1 cellular context compared by ENCODE assay signal in the genomic region with DNA sequence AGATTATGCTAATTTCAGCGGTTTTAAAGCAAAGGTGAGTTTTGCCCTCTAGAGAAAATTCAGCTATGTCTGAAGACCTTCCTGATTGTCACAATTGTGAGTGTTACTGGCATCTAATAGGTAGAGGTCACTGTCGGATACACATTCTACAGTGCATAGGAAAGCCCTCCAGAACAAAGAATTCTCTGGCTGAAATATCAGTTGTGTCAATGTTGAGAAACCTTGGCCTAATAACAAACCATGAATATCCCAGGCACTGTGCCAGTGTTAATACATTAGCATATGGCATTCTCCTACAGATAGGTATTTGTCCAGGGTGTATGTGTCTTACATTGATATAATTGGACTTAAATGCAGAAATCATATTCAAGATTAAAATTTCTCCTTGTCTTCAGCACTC.
TF ChIP-seq lines count a peak whose summit lies in the region.

No MANE protein-coding gene starts in this region.

TF ChIP-seq in HCT116, 20 proteins besides CTCF, POLR2A, EP300 and RAD21 (continued from another document):
- TF ChIP-seq, protein P1, sequence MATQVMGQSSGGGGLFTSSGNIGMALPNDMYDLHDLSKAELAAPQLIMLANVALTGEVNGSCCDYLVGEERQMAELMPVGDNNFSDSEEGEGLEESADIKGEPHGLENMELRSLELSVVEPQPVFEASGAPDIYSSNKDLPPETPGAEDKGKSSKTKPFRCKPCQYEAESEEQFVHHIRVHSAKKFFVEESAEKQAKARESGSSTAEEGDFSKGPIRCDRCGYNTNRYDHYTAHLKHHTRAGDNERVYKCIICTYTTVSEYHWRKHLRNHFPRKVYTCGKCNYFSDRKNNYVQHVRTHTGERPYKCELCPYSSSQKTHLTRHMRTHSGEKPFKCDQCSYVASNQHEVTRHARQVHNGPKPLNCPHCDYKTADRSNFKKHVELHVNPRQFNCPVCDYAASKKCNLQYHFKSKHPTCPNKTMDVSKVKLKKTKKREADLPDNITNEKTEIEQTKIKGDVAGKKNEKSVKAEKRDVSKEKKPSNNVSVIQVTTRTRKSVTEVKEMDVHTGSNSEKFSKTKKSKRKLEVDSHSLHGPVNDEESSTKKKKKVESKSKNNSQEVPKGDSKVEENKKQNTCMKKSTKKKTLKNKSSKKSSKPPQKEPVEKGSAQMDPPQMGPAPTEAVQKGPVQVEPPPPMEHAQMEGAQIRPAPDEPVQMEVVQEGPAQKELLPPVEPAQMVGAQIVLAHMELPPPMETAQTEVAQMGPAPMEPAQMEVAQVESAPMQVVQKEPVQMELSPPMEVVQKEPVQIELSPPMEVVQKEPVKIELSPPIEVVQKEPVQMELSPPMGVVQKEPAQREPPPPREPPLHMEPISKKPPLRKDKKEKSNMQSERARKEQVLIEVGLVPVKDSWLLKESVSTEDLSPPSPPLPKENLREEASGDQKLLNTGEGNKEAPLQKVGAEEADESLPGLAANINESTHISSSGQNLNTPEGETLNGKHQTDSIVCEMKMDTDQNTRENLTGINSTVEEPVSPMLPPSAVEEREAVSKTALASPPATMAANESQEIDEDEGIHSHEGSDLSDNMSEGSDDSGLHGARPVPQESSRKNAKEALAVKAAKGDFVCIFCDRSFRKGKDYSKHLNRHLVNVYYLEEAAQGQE (IDR thresholded peaks at IDR 0.05; ENCODE audit: low read depth): no peak
- no peak for TF ChIP-seq SP1 (IDR thresholded peaks at IDR 0.05; ENCODE audit: low read depth)
- TF ChIP-seq, protein P2, sequence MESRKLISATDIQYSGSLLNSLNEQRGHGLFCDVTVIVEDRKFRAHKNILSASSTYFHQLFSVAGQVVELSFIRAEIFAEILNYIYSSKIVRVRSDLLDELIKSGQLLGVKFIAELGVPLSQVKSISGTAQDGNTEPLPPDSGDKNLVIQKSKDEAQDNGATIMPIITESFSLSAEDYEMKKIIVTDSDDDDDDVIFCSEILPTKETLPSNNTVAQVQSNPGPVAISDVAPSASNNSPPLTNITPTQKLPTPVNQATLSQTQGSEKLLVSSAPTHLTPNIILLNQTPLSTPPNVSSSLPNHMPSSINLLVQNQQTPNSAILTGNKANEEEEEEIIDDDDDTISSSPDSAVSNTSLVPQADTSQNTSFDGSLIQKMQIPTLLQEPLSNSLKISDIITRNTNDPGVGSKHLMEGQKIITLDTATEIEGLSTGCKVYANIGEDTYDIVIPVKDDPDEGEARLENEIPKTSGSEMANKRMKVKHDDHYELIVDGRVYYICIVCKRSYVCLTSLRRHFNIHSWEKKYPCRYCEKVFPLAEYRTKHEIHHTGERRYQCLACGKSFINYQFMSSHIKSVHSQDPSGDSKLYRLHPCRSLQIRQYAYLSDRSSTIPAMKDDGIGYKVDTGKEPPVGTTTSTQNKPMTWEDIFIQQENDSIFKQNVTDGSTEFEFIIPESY (IDR thresholded peaks at IDR 0.05; ENCODE audit: extremely low read depth, insufficient replicate concordance, low read length): no peak
- TF ChIP-seq ELF1 (IDR thresholded peaks at IDR 0.05; ENCODE audit: borderline replicate concordance, low read depth): no peak
